ENCODE assay signal across 1 cellular context in the genomic region with DNA sequence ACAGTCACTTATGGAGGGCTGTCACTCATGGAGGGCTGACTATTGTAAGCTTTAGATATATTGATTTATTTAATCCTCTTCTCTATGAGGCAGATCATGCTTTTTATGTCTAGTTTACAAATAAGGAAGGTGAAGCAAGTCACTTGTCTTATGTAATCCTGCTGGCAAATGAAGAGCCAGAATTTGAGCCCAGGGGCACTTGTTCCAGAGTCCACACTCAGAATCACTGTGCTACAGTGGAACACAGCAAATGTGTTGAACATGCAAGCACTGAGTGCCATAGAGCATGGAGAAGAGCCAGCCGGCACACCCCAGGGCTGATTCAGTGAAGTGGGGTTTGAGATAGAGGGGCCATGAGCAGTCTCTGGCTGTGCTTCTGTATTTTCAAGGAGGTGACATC.
A peak's percentile ranks its signal among the peaks of the same experiment; 100 is the strongest.
TF ChIP-seq lines count a peak whose summit lies in the region.

No MANE protein-coding gene starts in this region.

TF ChIP-seq in liver, 16 proteins besides CTCF, POLR2A, EP300 and RAD21 (continued from another document):
- TF ChIP-seq, protein P1, sequence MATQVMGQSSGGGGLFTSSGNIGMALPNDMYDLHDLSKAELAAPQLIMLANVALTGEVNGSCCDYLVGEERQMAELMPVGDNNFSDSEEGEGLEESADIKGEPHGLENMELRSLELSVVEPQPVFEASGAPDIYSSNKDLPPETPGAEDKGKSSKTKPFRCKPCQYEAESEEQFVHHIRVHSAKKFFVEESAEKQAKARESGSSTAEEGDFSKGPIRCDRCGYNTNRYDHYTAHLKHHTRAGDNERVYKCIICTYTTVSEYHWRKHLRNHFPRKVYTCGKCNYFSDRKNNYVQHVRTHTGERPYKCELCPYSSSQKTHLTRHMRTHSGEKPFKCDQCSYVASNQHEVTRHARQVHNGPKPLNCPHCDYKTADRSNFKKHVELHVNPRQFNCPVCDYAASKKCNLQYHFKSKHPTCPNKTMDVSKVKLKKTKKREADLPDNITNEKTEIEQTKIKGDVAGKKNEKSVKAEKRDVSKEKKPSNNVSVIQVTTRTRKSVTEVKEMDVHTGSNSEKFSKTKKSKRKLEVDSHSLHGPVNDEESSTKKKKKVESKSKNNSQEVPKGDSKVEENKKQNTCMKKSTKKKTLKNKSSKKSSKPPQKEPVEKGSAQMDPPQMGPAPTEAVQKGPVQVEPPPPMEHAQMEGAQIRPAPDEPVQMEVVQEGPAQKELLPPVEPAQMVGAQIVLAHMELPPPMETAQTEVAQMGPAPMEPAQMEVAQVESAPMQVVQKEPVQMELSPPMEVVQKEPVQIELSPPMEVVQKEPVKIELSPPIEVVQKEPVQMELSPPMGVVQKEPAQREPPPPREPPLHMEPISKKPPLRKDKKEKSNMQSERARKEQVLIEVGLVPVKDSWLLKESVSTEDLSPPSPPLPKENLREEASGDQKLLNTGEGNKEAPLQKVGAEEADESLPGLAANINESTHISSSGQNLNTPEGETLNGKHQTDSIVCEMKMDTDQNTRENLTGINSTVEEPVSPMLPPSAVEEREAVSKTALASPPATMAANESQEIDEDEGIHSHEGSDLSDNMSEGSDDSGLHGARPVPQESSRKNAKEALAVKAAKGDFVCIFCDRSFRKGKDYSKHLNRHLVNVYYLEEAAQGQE (IDR thresholded peaks at IDR 0.05) = peak; percentile 20
- TF ChIP-seq YY1 (IDR thresholded peaks at IDR 0.05) (no peak), HNF4G (IDR thresholded peaks at IDR 0.05) (peak; percentile 20), FOXA1 (IDR thresholded peaks at IDR 0.05) (no peak), EGR1 (IDR thresholded peaks at IDR 0.05; ENCODE audit: low read depth in 2 of 2) (no peak), FOXA2 (IDR thresholded peaks at IDR 0.05) (no peak)
- TF ChIP-seq, protein P2, sequence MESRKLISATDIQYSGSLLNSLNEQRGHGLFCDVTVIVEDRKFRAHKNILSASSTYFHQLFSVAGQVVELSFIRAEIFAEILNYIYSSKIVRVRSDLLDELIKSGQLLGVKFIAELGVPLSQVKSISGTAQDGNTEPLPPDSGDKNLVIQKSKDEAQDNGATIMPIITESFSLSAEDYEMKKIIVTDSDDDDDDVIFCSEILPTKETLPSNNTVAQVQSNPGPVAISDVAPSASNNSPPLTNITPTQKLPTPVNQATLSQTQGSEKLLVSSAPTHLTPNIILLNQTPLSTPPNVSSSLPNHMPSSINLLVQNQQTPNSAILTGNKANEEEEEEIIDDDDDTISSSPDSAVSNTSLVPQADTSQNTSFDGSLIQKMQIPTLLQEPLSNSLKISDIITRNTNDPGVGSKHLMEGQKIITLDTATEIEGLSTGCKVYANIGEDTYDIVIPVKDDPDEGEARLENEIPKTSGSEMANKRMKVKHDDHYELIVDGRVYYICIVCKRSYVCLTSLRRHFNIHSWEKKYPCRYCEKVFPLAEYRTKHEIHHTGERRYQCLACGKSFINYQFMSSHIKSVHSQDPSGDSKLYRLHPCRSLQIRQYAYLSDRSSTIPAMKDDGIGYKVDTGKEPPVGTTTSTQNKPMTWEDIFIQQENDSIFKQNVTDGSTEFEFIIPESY (IDR thresholded peaks at IDR 0.05) = no peak
